ENCODE assay signal across 8 cellular contexts in the genomic region with DNA sequence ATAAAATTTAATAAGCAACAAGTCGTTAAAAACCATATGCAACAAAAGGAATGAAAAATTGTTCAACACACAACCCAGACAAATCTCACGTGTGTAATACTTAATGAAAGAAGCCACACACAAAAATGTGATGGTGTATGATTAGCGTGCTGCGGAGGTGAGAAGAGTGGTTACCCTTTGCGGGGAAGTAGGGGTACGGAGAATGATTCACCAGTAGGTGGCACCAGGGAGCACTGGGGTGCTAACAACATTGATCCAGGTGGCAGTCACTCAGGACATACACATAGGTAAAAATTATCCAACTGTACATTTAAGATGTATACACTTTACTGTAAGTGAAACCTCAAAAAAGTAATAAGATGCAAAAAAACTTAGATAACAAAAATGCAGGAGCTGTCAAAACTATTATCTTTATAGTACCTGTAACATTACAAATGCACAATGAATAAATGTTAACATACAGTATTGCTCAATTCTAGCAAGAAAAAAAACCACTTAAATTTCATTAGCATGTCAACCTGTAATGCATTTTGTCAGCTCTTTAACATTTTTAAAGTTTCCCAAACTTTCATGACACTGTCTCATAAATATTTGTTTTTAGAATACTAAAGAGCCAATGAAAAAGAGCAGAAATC. TPM values are rescaled to one million over a fixed set of nuclear protein-coding genes. Genes with fewer than 3 reads are reported as not detected.
DNase-seq lines count a peak whose midpoint lies in the region; ATAC-seq and TF ChIP-seq lines count a peak whose summit lies in the region.

No MANE protein-coding gene starts in this region.

- RAD21 ChIA-PET in HCT116 (lab: Charles Lee; ENCODE audit: low non-redundant PET in 1 of 2, low total read pairs in 2 of 2, uncharacterized antibody in 2 of 2, unreplicated experiment in 2 of 2) = no interaction called here

- H3K4me3 Mint-ChIP-seq in activated CD4-positive, alpha-beta memory T cell treated with anti-CD3 and anti-CD28 coated beads, Interleukin-2, amount 10 ng/mL, durations not matched to agents 7 days and 5 days = no peak overlapping the region

- TF ChIP-seq POLR2A in HCT116 (IDR thresholded peaks at IDR 0.05; ENCODE audit: borderline replicate concordance, extremely low read depth, insufficient read depth, insufficient read length) (no peak), spleen (IDR thresholded peaks at IDR 0.05) (no peak)

- intact Hi-C loops in HCT116 (cut with micrococcal nuclease) (loop anchor here (1.0 to 10.0 kb wide), 2 partner anchors 161 to 272 kb away; no protein-coding TSS in a partner anchor), spleen (cut with DNase I; ENCODE audit: low total_unique reads) (no loop called here)

- no peaks in the 10 kb centered on the region for H3K4me1 Mint-ChIP-seq in activated CD4-positive, alpha-beta memory T cell treated with anti-CD3 and anti-CD28 coated beads, Interleukin-2, amount 10 ng/mL, durations not matched to agents 7 days and 5 days

- POLR2A ChIA-PET in HCT116 (lab: Charles Lee) = no interaction called here
- POLR2A ChIA-PET in activated CD4-positive, alpha-beta memory T cell treated with anti-CD3 and anti-CD28 coated beads, Interleukin-2, amount 10 ng/mL, durations not matched to agents 7 days and 5 days (lab: Charles Lee) = interaction anchor here (0.6 kb wide), 1 partner anchor 11 kb away, joined by 3 read pairs; no protein-coding TSS in a partner anchor

- BruUV-seq in HCT116 (replicated peaks; lab: Mats Ljungman, UMichigan) = no TSS peak

- no peaks in the 10 kb centered on the region for H3K36me3 Mint-ChIP-seq in activated CD4-positive, alpha-beta memory T cell treated with anti-CD3 and anti-CD28 coated beads, Interleukin-2, amount 10 ng/mL, durations not matched to agents 7 days and 5 days (ENCODE audit: low read depth)

- H3K9me3 ChIP-seq in HCT116 (ENCODE audit: control insufficient read depth in 1 of 2, insufficient read depth in 1 of 2, low read depth in 1 of 2, low read length in 2 of 2) = no peaks in the 10 kb centered on the region
- peaks cover 0 to 20% (median 14%) of the 10 kb centered on the region in 8 donors for H3K9me3 ChIP-seq in spleen

- no peak overlapping the region for H3K27ac ChIP-seq in HCT116 (ENCODE audit: low read depth, low read length)
- no peak overlapping the region for H3K27ac ChIP-seq in spleen

- peaks cover 33% of the 10 kb centered on the region for H3K27me3 Mint-ChIP-seq in activated CD4-positive, alpha-beta memory T cell treated with anti-CD3 and anti-CD28 coated beads, Interleukin-2, amount 10 ng/mL, durations not matched to agents 7 days and 5 days

- H3K9me3 Mint-ChIP-seq in activated CD4-positive, alpha-beta memory T cell treated with anti-CD3 and anti-CD28 coated beads, Interleukin-2, amount 10 ng/mL, durations not matched to agents 7 days and 5 days = peaks cover 5% of the 10 kb centered on the region

- H3K4me1 ChIP-seq in HCT116 (ENCODE audit: control insufficient read depth in 1 of 2, insufficient read depth in 2 of 2, low read length in 2 of 2) = peaks cover 0 to 11% of the 10 kb centered on the region in 2 experiments; a peak in 1 of 4 replicates
- H3K4me1 ChIP-seq in spleen = peaks cover 0 to 18% (median 2%) of the 10 kb centered on the region in 6 donors

- no peak overlapping the region for H3K4me2 ChIP-seq in HCT116 (ENCODE audit: low read length)

- CTCF ChIA-PET in HCT116 (lab: Charles Lee) = interaction anchor here (1.1 to 1.4 kb wide), 2 partner anchors 9 to 272 kb away, joined by 4 read pairs; no protein-coding TSS in a partner anchor
- CTCF ChIA-PET in activated CD4-positive, alpha-beta memory T cell treated with anti-CD3 and anti-CD28 coated beads, Interleukin-2, amount 10 ng/mL, durations not matched to agents 7 days and 5 days (lab: Charles Lee) = interaction anchor here (0.7 to 1.5 kb wide), 9 partner anchors 8 to 907 kb away, joined by 3 to 5 read pairs (median 3); no protein-coding TSS in a partner anchor

- peak; percentile 12 for DNase-seq in AG08395 (ENCODE audit: low spot score)
- peak; percentile 22 for DNase-seq in HCT116 (ENCODE audit: low read depth, low spot score)
- peak; percentile 61 for DNase-seq in activated CD4-positive, alpha-beta memory T cell treated with anti-CD3 and anti-CD28 coated beads, Interleukin-2, amount 10 ng/mL, durations not matched to agents 7 days and 5 days
- DNase-seq in epithelial cell of proximal tubule (ENCODE audit: low read depth) = no peak
- DNase-seq in spleen = peak; percentile 83
- no peak for DNase-seq in NCI-H1092 (lab: John Stamatoyannopoulos, UW)
- DNase-seq in inferior parietal cortex (ENCODE audit: extremely low spot score) = no peak

- TF ChIP-seq CTCF in HCT116 (IDR thresholded peaks at IDR 0.05 in 2 of 3, conservative IDR thresholded peaks at IDR 0.05 in 1 of 3; ENCODE audit: borderline replicate concordance in 1 of 3, insufficient read depth in 1 of 3, low read depth in 2 of 3, low read length in 2 of 3) (peak; percentile 71 to 88 (median 87)), epithelial cell of proximal tubule (conservative IDR thresholded peaks at IDR 0.05; ENCODE audit: low read depth, low read length) (peak; percentile 84), spleen (IDR thresholded peaks at IDR 0.05 in 8 of 11, conservative IDR thresholded peaks at IDR 0.05 in 3 of 11) (peak; percentile 21 to 73 (median 54))

- no peak overlapping the region for H2AFZ ChIP-seq in HCT116 (ENCODE audit: low read depth, low read length, poor library complexity, severe bottlenecking)

- TF ChIP-seq RAD21 in HCT116 (IDR thresholded peaks at IDR 0.05; ENCODE audit: low read depth) = peak; percentile 67

- H3K36me3 ChIP-seq in HCT116 (ENCODE audit: control insufficient read depth in 1 of 2, insufficient read depth in 2 of 2, low read length in 2 of 2) (no peaks in the 10 kb centered on the region), spleen (no peaks in the 10 kb centered on the region)

- no peaks in the 10 kb centered on the region for H3K79me2 ChIP-seq in HCT116 (ENCODE audit: insufficient read depth, low read length)

- no peak overlapping the region for H3K9ac ChIP-seq in HCT116 (ENCODE audit: low read length)

- H3K9me2 ChIP-seq in HCT116 (ENCODE audit: insufficient read depth) = no peaks in the 10 kb centered on the region

- no peak overlapping the region for H3K4me3 ChIP-seq in HCT116 (replicated peaks in 1 of 2; ENCODE audit: low read depth in 1 of 2, low read length in 2 of 2)
- no peak overlapping the region for H3K4me3 ChIP-seq in epithelial cell of proximal tubule (ENCODE audit: low read depth, low read length)
- H3K4me3 ChIP-seq in spleen = no peak overlapping the region

- no peaks in the 10 kb centered on the region for H4K20me1 ChIP-seq in HCT116 (ENCODE audit: insufficient read depth)

- H3K27me3 ChIP-seq in HCT116 (ENCODE audit: insufficient read depth, low read length) (no peaks in the 10 kb centered on the region), spleen (replicated peaks in 1 of 7) (no peaks in the 10 kb centered on the region)

- WGBS in spleen, 5 donors = 63 to 67% (median 65%) methylated on average over 6 of the region's 6 CpGs

- ATAC-seq in HCT116 = peak; percentile 91
- no peak for ATAC-seq in GM21360 (IDR thresholded peaks at IDR 0.05; ENCODE audit: unreplicated experiment)

- no peak overlapping the region for H3K27ac Mint-ChIP-seq in activated CD4-positive, alpha-beta memory T cell treated with anti-CD3 and anti-CD28 coated beads, Interleukin-2, amount 10 ng/mL, durations not matched to agents 7 days and 5 days

TF ChIP-seq in HCT116, 20 proteins besides CTCF, POLR2A, EP300 and RAD21 (continues in another document):
- TF ChIP-seq EZH2 (IDR thresholded peaks at IDR 0.05) (no peak), JUND (IDR thresholded peaks at IDR 0.05) (no peak), YY1 (IDR thresholded peaks at IDR 0.05; ENCODE audit: extremely low read depth, insufficient replicate concordance, low read depth, low read length) (no peak), ELF1 (IDR thresholded peaks at IDR 0.05; ENCODE audit: borderline replicate concordance, low read depth) (no peak), TCF7L2 (IDR thresholded peaks at IDR 0.05; ENCODE audit: borderline replicate concordance, extremely low read depth, insufficient read depth, insufficient read length) (no peak), SP1 (IDR thresholded peaks at IDR 0.05; ENCODE audit: low read depth) (no peak), EZH2phosphoT487 (IDR thresholded peaks at IDR 0.05; ENCODE audit: borderline replicate concordance) (no peak), ZFX (IDR thresholded peaks at IDR 0.05) (no peak)
- TF ChIP-seq, protein P1, sequence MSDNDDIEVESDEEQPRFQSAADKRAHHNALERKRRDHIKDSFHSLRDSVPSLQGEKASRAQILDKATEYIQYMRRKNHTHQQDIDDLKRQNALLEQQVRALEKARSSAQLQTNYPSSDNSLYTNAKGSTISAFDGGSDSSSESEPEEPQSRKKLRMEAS (IDR thresholded peaks at IDR 0.05) = no peak

RNA-seq across cellular contexts. Expression of a gene that starts 46.8 kb away (rescaled TPM):
- total RNA-seq in HCT116 (2021; ENCODE audit: unreplicated experiment) (4.5 TPM), epithelial cell of proximal tubule (7.5 and 11.8 TPM in 2 replicates), spleen (10 to 100 TPM; 23.7 to 41.3 (median 29.4) TPM)
- 2.7 and 3.7 TPM in 2 replicates for polyA plus RNA-seq in HCT116 (2012)
- total RNA-seq in activated CD4-positive, alpha-beta memory T cell treated with anti-CD3 and anti-CD28 coated beads, Interleukin-2, amount 10 ng/mL, durations not matched to agents 7 days and 5 days = 1 to 10 TPM; 1.0 to 1.2 TPM
- polyA plus RNA-seq in spleen = 1 to 10 TPM; 2.9 to 5.4 (median 3.2) TPM

Comparison
In these comparisons a context has a peak if more than half of its experiments do, and no peak if none do; other contexts are left out.
1. DNase-seq: peak in AG08395 (single experiment), HCT116 (single experiment), activated CD4-positive, alpha-beta memory T cell treated with anti-CD3 and anti-CD28 coated beads, Interleukin-2, amount 10 ng/mL, durations not matched to agents 7 days and 5 days (single experiment) and spleen (single experiment); none in epithelial cell of proximal tubule (single experiment), NCI-H1092 (single experiment) and inferior parietal cortex (single experiment).
2. Peak in every context shown above with its lines, with median percentiles within 50 percentile points of each other: CTCF ChIP-seq.